In genomic region chr2:215680605-215681598, GRCh38 we compare ENCODE assay signal across 1 cellular context.
TF ChIP-seq lines count a peak whose summit lies in the region.

No MANE protein-coding gene starts in this region.

TF ChIP-seq in HepG2, 621 proteins besides CTCF, POLR2A, EP300 and RAD21 (continued from another document and continues in another):
- TF ChIP-seq, protein P1, sequence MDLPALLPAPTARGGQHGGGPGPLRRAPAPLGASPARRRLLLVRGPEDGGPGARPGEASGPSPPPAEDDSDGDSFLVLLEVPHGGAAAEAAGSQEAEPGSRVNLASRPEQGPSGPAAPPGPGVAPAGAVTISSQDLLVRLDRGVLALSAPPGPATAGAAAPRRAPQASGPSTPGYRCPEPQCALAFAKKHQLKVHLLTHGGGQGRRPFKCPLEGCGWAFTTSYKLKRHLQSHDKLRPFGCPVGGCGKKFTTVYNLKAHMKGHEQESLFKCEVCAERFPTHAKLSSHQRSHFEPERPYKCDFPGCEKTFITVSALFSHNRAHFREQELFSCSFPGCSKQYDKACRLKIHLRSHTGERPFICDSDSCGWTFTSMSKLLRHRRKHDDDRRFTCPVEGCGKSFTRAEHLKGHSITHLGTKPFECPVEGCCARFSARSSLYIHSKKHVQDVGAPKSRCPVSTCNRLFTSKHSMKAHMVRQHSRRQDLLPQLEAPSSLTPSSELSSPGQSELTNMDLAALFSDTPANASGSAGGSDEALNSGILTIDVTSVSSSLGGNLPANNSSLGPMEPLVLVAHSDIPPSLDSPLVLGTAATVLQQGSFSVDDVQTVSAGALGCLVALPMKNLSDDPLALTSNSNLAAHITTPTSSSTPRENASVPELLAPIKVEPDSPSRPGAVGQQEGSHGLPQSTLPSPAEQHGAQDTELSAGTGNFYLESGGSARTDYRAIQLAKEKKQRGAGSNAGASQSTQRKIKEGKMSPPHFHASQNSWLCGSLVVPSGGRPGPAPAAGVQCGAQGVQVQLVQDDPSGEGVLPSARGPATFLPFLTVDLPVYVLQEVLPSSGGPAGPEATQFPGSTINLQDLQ (CRISPR knock-in tag; IDR thresholded peaks at IDR 0.05), result no peak
- peak; percentile 74 for TF ChIP-seq POLR2G (IDR thresholded peaks at IDR 0.05; ENCODE audit: low read depth, low read length)
- peak; percentile 90 for TF ChIP-seq BCL6 (CRISPR knock-in tag; IDR thresholded peaks at IDR 0.05)
- TF ChIP-seq FOXP4 (CRISPR knock-in tag; IDR thresholded peaks at IDR 0.05), result peak; percentile 98
- TF ChIP-seq ZNF746 (CRISPR knock-in tag; IDR thresholded peaks at IDR 0.05), result peak; percentile 17; the same call in 1 of the 2 replicates
- peak; percentile 73 for TF ChIP-seq RAD51 (IDR thresholded peaks at IDR 0.05; ENCODE audit: borderline replicate concordance)
- TF ChIP-seq, protein P2, sequence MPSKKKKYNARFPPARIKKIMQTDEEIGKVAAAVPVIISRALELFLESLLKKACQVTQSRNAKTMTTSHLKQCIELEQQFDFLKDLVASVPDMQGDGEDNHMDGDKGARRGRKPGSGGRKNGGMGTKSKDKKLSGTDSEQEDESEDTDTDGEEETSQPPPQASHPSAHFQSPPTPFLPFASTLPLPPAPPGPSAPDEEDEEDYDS (CRISPR knock-in tag; IDR thresholded peaks at IDR 0.05), result peak; percentile 63; the same call in 1 of the 2 replicates
- TF ChIP-seq ZNF326 (CRISPR knock-in tag; IDR thresholded peaks at IDR 0.05; ENCODE audit: borderline replicate concordance), result no peak
- TF ChIP-seq JDP2 (CRISPR knock-in tag; IDR thresholded peaks at IDR 0.05; ENCODE audit: borderline replicate concordance), result no peak; the same call in 1 of the 2 replicates
- no peak for TF ChIP-seq ZNF33A (CRISPR knock-in tag; IDR thresholded peaks at IDR 0.05; ENCODE audit: borderline replicate concordance)
- TF ChIP-seq NCOA1 (CRISPR knock-in tag; IDR thresholded peaks at IDR 0.05), result peak; percentile 98
- no peak for TF ChIP-seq ATM (IDR thresholded peaks at IDR 0.05; ENCODE audit: borderline replicate concordance)
- TF ChIP-seq ZC3H4 (CRISPR knock-in tag; IDR thresholded peaks at IDR 0.05; ENCODE audit: borderline replicate concordance), result no peak
- TF ChIP-seq, protein P3, sequence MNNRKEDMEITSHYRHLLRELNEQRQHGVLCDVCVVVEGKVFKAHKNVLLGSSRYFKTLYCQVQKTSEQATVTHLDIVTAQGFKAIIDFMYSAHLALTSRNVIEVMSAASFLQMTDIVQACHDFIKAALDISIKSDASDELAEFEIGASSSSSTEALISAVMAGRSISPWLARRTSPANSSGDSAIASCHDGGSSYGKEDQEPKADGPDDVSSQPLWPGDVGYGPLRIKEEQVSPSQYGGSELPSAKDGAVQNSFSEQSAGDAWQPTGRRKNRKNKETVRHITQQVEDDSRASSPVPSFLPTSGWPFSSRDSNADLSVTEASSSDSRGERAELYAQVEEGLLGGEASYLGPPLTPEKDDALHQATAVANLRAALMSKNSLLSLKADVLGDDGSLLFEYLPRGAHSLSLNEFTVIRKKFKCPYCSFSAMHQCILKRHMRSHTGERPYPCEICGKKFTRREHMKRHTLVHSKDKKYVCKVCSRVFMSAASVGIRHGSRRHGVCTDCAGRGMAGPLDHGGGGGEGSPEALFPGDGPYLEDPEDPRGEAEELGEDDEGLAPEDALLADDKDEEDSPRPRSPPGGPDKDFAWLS (CRISPR knock-in tag; IDR thresholded peaks at IDR 0.05; ENCODE audit: borderline replicate concordance), result no peak; the same call in 1 of the 2 replicates
- TF ChIP-seq HOMEZ (CRISPR knock-in tag; IDR thresholded peaks at IDR 0.05; ENCODE audit: low read depth), result peak; percentile 97
- 0 out of 2 replicates have a peak, but pooled peaks have one; percentile 40 for TF ChIP-seq ZNF441 (CRISPR knock-in tag; IDR thresholded peaks at IDR 0.05; ENCODE audit: borderline replicate concordance)
- TF ChIP-seq KAT8 (CRISPR knock-in tag; IDR thresholded peaks at IDR 0.05), result peak; percentile 87
- TF ChIP-seq ZSCAN21 (CRISPR knock-in tag; IDR thresholded peaks at IDR 0.05; ENCODE audit: borderline replicate concordance), result 0 out of 2 replicates have a peak, but pooled peaks have one; percentile 50
- TF ChIP-seq, protein P4, sequence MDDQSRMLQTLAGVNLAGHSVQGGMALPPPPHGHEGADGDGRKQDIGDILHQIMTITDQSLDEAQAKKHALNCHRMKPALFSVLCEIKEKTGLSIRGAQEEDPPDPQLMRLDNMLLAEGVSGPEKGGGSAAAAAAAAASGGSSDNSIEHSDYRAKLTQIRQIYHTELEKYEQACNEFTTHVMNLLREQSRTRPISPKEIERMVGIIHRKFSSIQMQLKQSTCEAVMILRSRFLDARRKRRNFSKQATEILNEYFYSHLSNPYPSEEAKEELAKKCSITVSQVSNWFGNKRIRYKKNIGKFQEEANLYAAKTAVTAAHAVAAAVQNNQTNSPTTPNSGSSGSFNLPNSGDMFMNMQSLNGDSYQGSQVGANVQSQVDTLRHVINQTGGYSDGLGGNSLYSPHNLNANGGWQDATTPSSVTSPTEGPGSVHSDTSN (CRISPR knock-in tag; IDR thresholded peaks at IDR 0.05; ENCODE audit: borderline replicate concordance), result no peak
- TF ChIP-seq TMF1 (CRISPR knock-in tag; IDR thresholded peaks at IDR 0.05; ENCODE audit: low read depth), result no peak
- peak; percentile 53 for TF ChIP-seq TBL1XR1 (IDR thresholded peaks at IDR 0.05; ENCODE audit: borderline replicate concordance, low read length, partially characterized antibody)
- TF ChIP-seq, protein P5, sequence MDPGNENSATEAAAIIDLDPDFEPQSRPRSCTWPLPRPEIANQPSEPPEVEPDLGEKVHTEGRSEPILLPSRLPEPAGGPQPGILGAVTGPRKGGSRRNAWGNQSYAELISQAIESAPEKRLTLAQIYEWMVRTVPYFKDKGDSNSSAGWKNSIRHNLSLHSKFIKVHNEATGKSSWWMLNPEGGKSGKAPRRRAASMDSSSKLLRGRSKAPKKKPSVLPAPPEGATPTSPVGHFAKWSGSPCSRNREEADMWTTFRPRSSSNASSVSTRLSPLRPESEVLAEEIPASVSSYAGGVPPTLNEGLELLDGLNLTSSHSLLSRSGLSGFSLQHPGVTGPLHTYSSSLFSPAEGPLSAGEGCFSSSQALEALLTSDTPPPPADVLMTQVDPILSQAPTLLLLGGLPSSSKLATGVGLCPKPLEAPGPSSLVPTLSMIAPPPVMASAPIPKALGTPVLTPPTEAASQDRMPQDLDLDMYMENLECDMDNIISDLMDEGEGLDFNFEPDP (CRISPR knock-in tag; conservative IDR thresholded peaks at IDR 0.05), result no peak
- TF ChIP-seq RCOR2 (CRISPR knock-in tag; IDR thresholded peaks at IDR 0.05), result peak; percentile 98
- peak; percentile 74; the same call in 1 of the 2 replicates for TF ChIP-seq WIZ (CRISPR knock-in tag; IDR thresholded peaks at IDR 0.05)
- TF ChIP-seq PHF5A (CRISPR knock-in tag; IDR thresholded peaks at IDR 0.05; ENCODE audit: low read depth, unreplicated experiment), result peak; percentile 47
- TF ChIP-seq SETDB1 (CRISPR knock-in tag; IDR thresholded peaks at IDR 0.05; ENCODE audit: borderline replicate concordance), result no peak
- TF ChIP-seq RBM39 (IDR thresholded peaks at IDR 0.05; ENCODE audit: low read depth, low read length, poor library complexity, severe bottlenecking), result no peak
- no peak; the same call in 1 of the 2 replicates for TF ChIP-seq ZNF333 (CRISPR knock-in tag; IDR thresholded peaks at IDR 0.05; ENCODE audit: borderline replicate concordance)
- peak; percentile 98 for TF ChIP-seq ZNF503 (CRISPR knock-in tag; IDR thresholded peaks at IDR 0.05)
- TF ChIP-seq ZNF136 (CRISPR knock-in tag; IDR thresholded peaks at IDR 0.05; ENCODE audit: low read depth), result peak; percentile 80; the same call in 1 of the 2 replicates
- TF ChIP-seq KLF16 (CRISPR knock-in tag; IDR thresholded peaks at IDR 0.05), result peak in 1 of 2 experiments; percentile 95; a peak in 2 of 4 replicates
- no peak for TF ChIP-seq KDM5B (CRISPR knock-in tag; IDR thresholded peaks at IDR 0.05; ENCODE audit: borderline replicate concordance)
- TF ChIP-seq IRF2 (CRISPR knock-in tag; IDR thresholded peaks at IDR 0.05), result peak; percentile 93
- TF ChIP-seq TRIM24 (CRISPR knock-in tag; IDR thresholded peaks at IDR 0.05), result peak; percentile 90
- peak; percentile 95 for TF ChIP-seq HMG20A (CRISPR knock-in tag; IDR thresholded peaks at IDR 0.05; ENCODE audit: borderline replicate concordance)
- peak; percentile 89 for TF ChIP-seq FOSL2 (CRISPR knock-in tag; IDR thresholded peaks at IDR 0.05)
- TF ChIP-seq CBX1 (IDR thresholded peaks at IDR 0.05; ENCODE audit: low read depth), result no peak
- peak; percentile 87; the same call in 1 of the 2 replicates for TF ChIP-seq ZBTB20 (CRISPR knock-in tag; IDR thresholded peaks at IDR 0.05; ENCODE audit: borderline replicate concordance, low read depth)
- TF ChIP-seq AHDC1 (CRISPR knock-in tag; IDR thresholded peaks at IDR 0.05; ENCODE audit: borderline replicate concordance), result peak; percentile 99
- no peak for TF ChIP-seq ATF5 (CRISPR knock-in tag; IDR thresholded peaks at IDR 0.05; ENCODE audit: low read depth)
- peak; percentile 40; the same call in 1 of the 2 replicates for TF ChIP-seq ZMAT3 (CRISPR knock-in tag; conservative IDR thresholded peaks at IDR 0.05)
- 0 out of 2 replicates have a peak, but pooled peaks have one; percentile 25 for TF ChIP-seq RFX3 (CRISPR knock-in tag; IDR thresholded peaks at IDR 0.05)
